ENCODE assay signal across 9 cellular contexts in the genomic region with DNA sequence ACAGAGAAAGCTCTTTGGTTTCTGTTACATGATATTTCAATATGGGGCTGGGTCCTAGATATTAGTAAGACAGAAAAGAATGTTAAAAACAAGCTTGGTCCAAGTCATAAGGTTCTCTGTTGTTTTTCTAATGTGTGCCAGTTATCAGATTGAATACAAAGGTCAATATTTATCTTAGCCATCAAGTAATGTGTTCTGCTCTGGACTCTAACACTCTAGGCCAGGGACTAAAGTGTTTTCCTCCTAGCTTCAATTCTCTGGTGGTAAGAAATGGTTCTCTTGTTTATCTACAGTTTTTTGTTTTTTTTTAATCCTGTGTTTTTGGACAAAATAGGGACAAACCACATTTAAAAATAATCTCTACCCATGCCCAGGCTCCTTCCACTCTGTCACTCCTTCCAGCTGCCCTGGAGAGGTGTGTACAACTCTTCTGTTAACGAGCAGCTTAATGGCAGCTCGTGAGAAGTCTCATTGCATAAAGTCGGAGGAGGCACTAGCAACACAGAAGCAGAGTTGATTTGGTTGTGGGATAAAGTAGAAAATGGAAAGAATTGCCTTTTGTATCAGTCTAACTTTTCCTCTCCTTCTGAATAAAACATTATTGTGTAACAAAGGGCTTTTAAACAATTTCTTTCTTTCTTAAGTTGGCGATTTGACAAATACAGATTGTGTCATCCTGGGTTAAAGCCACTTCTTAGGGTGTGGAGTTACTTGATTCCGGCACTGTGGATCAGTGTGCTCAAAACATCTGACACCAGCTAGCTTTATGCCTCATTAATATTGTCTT. TPM values are rescaled to one million over a fixed set of nuclear protein-coding genes. Genes with fewer than 3 reads are reported as not detected.
DNase-seq lines count a peak whose midpoint lies in the region; ATAC-seq and TF ChIP-seq lines count a peak whose summit lies in the region.
"Had no signal": no experiment of that assay in that cellular context is flagged by ENCODE, and none has a peak within 500 bp of the region (broad histone marks: within the 10 kb centered on the region; RNA-seq: fewer than 3 reads in every experiment).

No MANE protein-coding gene starts in this region.

- no peak overlapping the region for H3K4me3 Mint-ChIP-seq in type B pancreatic cell
- no peak overlapping the region for H3K4me3 Mint-ChIP-seq in naive thymus-derived CD4-positive, alpha-beta T cell
- H3K4me3 Mint-ChIP-seq: GM23338 had no signal

- ATAC-seq in right lobe of liver, result peak; percentile 88 to 93 (median 90)
- no peak for ATAC-seq in naive thymus-derived CD4-positive, alpha-beta T cell
- ATAC-seq: GM23338 had no signal

- WGBS in right lobe of liver (ENCODE audit: insufficient coverage, low coverage, low lambda C conversion rate, missing lambda C conversion rate), result 57% methylated on average over 5 of the region's 5 CpGs

- CTCF ChIA-PET in naive thymus-derived CD4-positive, alpha-beta T cell (lab: Charles Lee), result interaction anchor here (0.7 kb wide), 1 partner anchor 53 kb away, joined by 3 read pairs; no protein-coding TSS in a partner anchor

- H3K9me3 ChIP-seq in right lobe of liver, result no peaks in the 10 kb centered on the region
- no peaks in the 10 kb centered on the region for H3K9me3 ChIP-seq in naive thymus-derived CD4-positive, alpha-beta T cell (ENCODE audit: control insufficient read depth in 2 of 3, low read length in 3 of 3)

- H3K36me3 ChIP-seq in right lobe of liver, result no peaks in the 10 kb centered on the region
- no peaks in the 10 kb centered on the region for H3K36me3 ChIP-seq in naive thymus-derived CD4-positive, alpha-beta T cell (ENCODE audit: control insufficient read depth in 2 of 3, insufficient read depth in 3 of 3, low read length in 3 of 3)

- H3K4me3 ChIP-seq in cardiac fibroblast (replicated peaks in 1 of 2; ENCODE audit: low read depth in 2 of 2, low read length in 2 of 2), result peak overlapping the region in 1 of 2 donors; percentile 4
- no peak overlapping the region for H3K4me3 ChIP-seq in right lobe of liver
- no peak overlapping the region for H3K4me3 ChIP-seq in naive thymus-derived CD4-positive, alpha-beta T cell (ENCODE audit: low read length)
- H3K4me3 ChIP-seq: GM23338 had no signal

- peak; percentile 48 for DNase-seq in NCI-H1417 treated with DMSO at 0.1 percent for 48 hours (lab: John Stamatoyannopoulos, UW)
- peak; percentile 86 for DNase-seq in cardiac fibroblast (ENCODE audit: low read depth in 2 of 2)
- no peak for DNase-seq in right lobe of liver
- no peak for DNase-seq in type B pancreatic cell (ENCODE audit: extremely low spot score, unreplicated experiment)
- no peak for DNase-seq in DMS 273 (lab: John Stamatoyannopoulos, UW; ENCODE audit: unreplicated experiment)
- DNase-seq in stimulated activated naive CD4-positive, alpha-beta T cell treated with Interleukin-2 at 50 U/mL for 16 hours (lab: John Stamatoyannopoulos, UW), result no peak
- no peak for DNase-seq in naive thymus-derived CD4-positive, alpha-beta T cell
- DNase-seq: activated naive CD4-positive, alpha-beta T cell had no signal

- H3K27ac ChIP-seq in right lobe of liver, result peak overlapping the region; percentile 48 to 64 (median 51)
- H3K27ac ChIP-seq in naive thymus-derived CD4-positive, alpha-beta T cell (ENCODE audit: low read depth, low read length), result no peak overlapping the region

- H3K4me1 ChIP-seq in right lobe of liver, result peaks cover 0 to 7% (median 0%) of the 10 kb centered on the region in 4 donors
- no peaks in the 10 kb centered on the region for H3K4me1 ChIP-seq in naive thymus-derived CD4-positive, alpha-beta T cell (ENCODE audit: control insufficient read depth in 2 of 2, insufficient read depth in 2 of 2, low read length in 2 of 2)

- H3K27me3 ChIP-seq in right lobe of liver, result no peaks in the 10 kb centered on the region
- no peaks in the 10 kb centered on the region for H3K27me3 ChIP-seq in naive thymus-derived CD4-positive, alpha-beta T cell (ENCODE audit: control insufficient read depth in 2 of 2, insufficient read depth in 2 of 2, low read length in 2 of 2)

- POLR2A ChIA-PET in naive thymus-derived CD4-positive, alpha-beta T cell (lab: Charles Lee), result no interaction called here

- TF ChIP-seq POLR2A in right lobe of liver (IDR thresholded peaks at IDR 0.05), result no peak

- no peaks in the 10 kb centered on the region for H3K27me3 Mint-ChIP-seq in type B pancreatic cell
- peaks cover 5 to 25% (median 6%) of the 10 kb centered on the region in 5 donors for H3K27me3 Mint-ChIP-seq in naive thymus-derived CD4-positive, alpha-beta T cell

- no peak for TF ChIP-seq CTCF in cardiac fibroblast (IDR thresholded peaks at IDR 0.05; ENCODE audit: low read depth, low read length)
- TF ChIP-seq CTCF in right lobe of liver (IDR thresholded peaks at IDR 0.05), result no peak
- TF ChIP-seq CTCF in type B pancreatic cell (conservative IDR thresholded peaks at IDR 0.05), result no peak

- H3K9me3 Mint-ChIP-seq in type B pancreatic cell, result no peaks in the 10 kb centered on the region
- H3K9me3 Mint-ChIP-seq in naive thymus-derived CD4-positive, alpha-beta T cell, result no peaks in the 10 kb centered on the region
- H3K9me3 Mint-ChIP-seq: GM23338 had no signal

- H3K36me3 Mint-ChIP-seq in type B pancreatic cell, result no peaks in the 10 kb centered on the region
- no peaks in the 10 kb centered on the region for H3K36me3 Mint-ChIP-seq in naive thymus-derived CD4-positive, alpha-beta T cell

- intact Hi-C loops in right lobe of liver (cut with DNase I), result no loop called here
- intact Hi-C loops in naive thymus-derived CD4-positive, alpha-beta T cell (cut with micrococcal nuclease), result no loop called here

- peak overlapping the region; percentile 80 for H3K27ac Mint-ChIP-seq in type B pancreatic cell
- H3K27ac Mint-ChIP-seq in naive thymus-derived CD4-positive, alpha-beta T cell, result no peak overlapping the region
- H3K27ac Mint-ChIP-seq: GM23338 had no signal

- H3K4me1 Mint-ChIP-seq in type B pancreatic cell (ENCODE audit: unreplicated experiment), result peaks cover 29% of the 10 kb centered on the region
- H3K4me1 Mint-ChIP-seq in naive thymus-derived CD4-positive, alpha-beta T cell, result peaks cover 0 to 7% (median 0%) of the 10 kb centered on the region in 7 donors

RNA-seq across cellular contexts. Expression of a gene that starts 8.0 kb away (rescaled TPM):
- total RNA-seq in right lobe of liver, result 10 to 100 TPM in 3 of 6 experiments, 1 to 10 TPM in 3; 5.8 to 27.9 (median 12.8) TPM
- 43.4 and 75.9 TPM in 2 replicates for total RNA-seq in type B pancreatic cell (ENCODE audit: low replicate concordance)
- 10 to 100 TPM in 2 of 5 experiments, 1 to 10 TPM in 3; 6.1 to 23.2 (median 8.1) TPM for total RNA-seq in naive thymus-derived CD4-positive, alpha-beta T cell
- polyA plus RNA-seq in naive thymus-derived CD4-positive, alpha-beta T cell, result 1 to 10 TPM; 1.2 to 2.5 TPM

Comparison
In these comparisons a context has a peak if more than half of its experiments do, and no peak if none do; other contexts are left out.
1. DNase-seq: peak in NCI-H1417 treated with DMSO at 0.1 percent for 48 hours (single experiment) and cardiac fibroblast (2 of 2); none in right lobe of liver (0 of 3), type B pancreatic cell (single experiment), DMS 273 (single experiment), stimulated activated naive CD4-positive, alpha-beta T cell treated with Interleukin-2 at 50 U/mL for 16 hours (single experiment) and naive thymus-derived CD4-positive, alpha-beta T cell (0 of 9).